Comparison of ENCODE assay signal across 14 cellular contexts in the genomic region with DNA sequence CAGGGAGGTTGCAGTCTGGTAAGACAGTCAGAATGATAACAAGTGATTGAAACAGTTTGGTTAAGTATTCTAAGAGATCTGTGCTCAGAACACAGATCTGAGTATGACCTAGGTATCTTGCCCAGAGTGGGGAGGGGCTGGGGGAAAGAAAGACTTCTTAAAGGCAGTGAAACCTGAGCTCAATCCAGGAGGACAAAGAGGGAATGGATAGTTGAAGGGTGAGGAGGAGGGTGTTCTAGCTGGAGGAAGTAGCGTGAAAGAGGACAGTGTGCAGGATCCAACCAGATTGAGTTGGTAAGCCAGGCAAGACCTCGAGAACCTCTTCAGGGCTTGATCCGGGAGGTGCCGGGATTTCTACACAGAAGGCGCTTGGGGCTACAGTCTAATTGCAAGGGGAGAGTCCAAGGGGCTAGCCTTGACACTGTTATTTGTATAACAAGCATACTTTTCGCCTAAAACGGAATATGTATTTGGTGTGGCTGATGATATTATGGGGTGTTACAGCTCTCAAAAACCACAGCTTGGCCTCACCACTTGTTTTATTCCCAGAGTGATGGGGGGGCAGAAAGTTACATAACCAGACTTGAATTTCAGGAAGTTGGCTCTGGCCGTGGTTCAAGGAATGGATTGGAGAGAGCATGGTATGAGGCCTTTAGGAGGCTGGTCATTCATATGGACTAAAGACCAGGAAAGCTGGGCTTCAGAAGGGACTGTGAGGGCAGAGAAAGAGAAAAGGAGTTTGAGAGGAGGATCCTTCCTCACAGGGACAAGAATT. TPM values are rescaled to one million over a fixed set of nuclear protein-coding genes. Genes with fewer than 3 reads are reported as not detected.
DNase-seq lines count a peak whose midpoint lies in the region; ATAC-seq and TF ChIP-seq lines count a peak whose summit lies in the region.
"Had no signal": no experiment of that assay in that cellular context is flagged by ENCODE, and none has a peak within 500 bp of the region (broad histone marks: within the 10 kb centered on the region; RNA-seq: fewer than 3 reads in every experiment).

No MANE protein-coding gene starts in this region.

- WGBS in hepatocyte (ENCODE audit: low lambda C conversion rate, missing lambda C conversion rate), result 91% methylated on average over 8 of the region's 8 CpGs

- H3K27me3 ChIP-seq in hepatocyte, result no peaks in the 10 kb centered on the region
- no peaks in the 10 kb centered on the region for H3K27me3 ChIP-seq in foreskin keratinocyte
- H3K27me3 ChIP-seq: tibial artery had no signal

- no peak for DNase-seq in activated CD4-positive, alpha-beta T cell treated with anti-CD3 and anti-CD28 coated beads, Interleukin-2, amount 10 ng/mL, durations not matched to agents 24 days and 14 days
- no peak for DNase-seq in activated CD4-positive, alpha-beta T cell treated with anti-CD3 and anti-CD28 coated beads for 4 hours
- no peak for DNase-seq in activated CD4-positive, alpha-beta memory T cell treated with anti-CD3 and anti-CD28 coated beads, Interleukin-2, amount 10 ng/mL, durations not matched to agents 7 days and 5 days
- DNase-seq in left ventricle myocardium superior (no peak), hepatocyte (ENCODE audit: low spot score) (no peak), foreskin keratinocyte (no peak)
- no peak for DNase-seq in stimulated activated naive B cell treated with anti-CD40 and anti-IgM and Interleukin-4, amounts not matched to agents 10 μg/mL and 1 μg/mL and 100 μg/mL, for 72 hours
- DNase-seq: islet precursor cell; stimulated activated CD4-positive, alpha-beta T cell treated with anti-CD3 and anti-CD28 coated beads, Interleukin-12 subunit alpha, Interleukin-12 subunit beta, amount 100 ng/mL, for 4 hours; WERI-Rb-1 had no signal

- H3K27me3 Mint-ChIP-seq in activated CD4-positive, alpha-beta T cell treated with anti-CD3 and anti-CD28 coated beads, Interleukin-2, amount 10 ng/mL, durations not matched to agents 24 days and 14 days, result no peaks in the 10 kb centered on the region
- H3K27me3 Mint-ChIP-seq in activated CD4-positive, alpha-beta memory T cell treated with anti-CD3 and anti-CD28 coated beads, Interleukin-2, amount 10 ng/mL, durations not matched to agents 7 days and 5 days, result no peaks in the 10 kb centered on the region
- no peaks in the 10 kb centered on the region for H3K27me3 Mint-ChIP-seq in stimulated activated naive B cell treated with anti-CD40 and anti-IgM and Interleukin-4, amounts not matched to agents 10 μg/mL and 1 μg/mL and 100 μg/mL, for 72 hours

- H3K4me1 ChIP-seq in hepatocyte (ENCODE audit: insufficient read depth), result peaks cover 5% of the 10 kb centered on the region
- no peaks in the 10 kb centered on the region for H3K4me1 ChIP-seq in foreskin keratinocyte

- peak overlapping the region; percentile 16 for H3K4me3 Mint-ChIP-seq in activated CD4-positive, alpha-beta T cell treated with anti-CD3 and anti-CD28 coated beads, Interleukin-2, amount 10 ng/mL, durations not matched to agents 24 days and 14 days
- no peak overlapping the region for H3K4me3 Mint-ChIP-seq in activated CD4-positive, alpha-beta memory T cell treated with anti-CD3 and anti-CD28 coated beads, Interleukin-2, amount 10 ng/mL, durations not matched to agents 7 days and 5 days
- H3K4me3 Mint-ChIP-seq in stimulated activated naive B cell treated with anti-CD40 and anti-IgM and Interleukin-4, amounts not matched to agents 10 μg/mL and 1 μg/mL and 100 μg/mL, for 72 hours, result peak overlapping the region in 1 of 2 donors; percentile 49

- no peaks in the 10 kb centered on the region for H3K36me3 ChIP-seq in hepatocyte (replicated peaks; ENCODE audit: insufficient read depth, low read depth)
- H3K36me3 ChIP-seq: tibial artery, WERI-Rb-1 had no signal

- no peaks in the 10 kb centered on the region for H3K9me3 ChIP-seq in hepatocyte (ENCODE audit: low read depth)
- H3K9me3 ChIP-seq: tibial artery had no signal

- H3K4me2 ChIP-seq in hepatocyte, result no peak overlapping the region

- no peaks in the 10 kb centered on the region for H3K9me3 Mint-ChIP-seq in activated CD4-positive, alpha-beta T cell treated with anti-CD3 and anti-CD28 coated beads, Interleukin-2, amount 10 ng/mL, durations not matched to agents 24 days and 14 days
- H3K9me3 Mint-ChIP-seq in activated CD4-positive, alpha-beta memory T cell treated with anti-CD3 and anti-CD28 coated beads, Interleukin-2, amount 10 ng/mL, durations not matched to agents 7 days and 5 days, result no peaks in the 10 kb centered on the region
- H3K9me3 Mint-ChIP-seq in stimulated activated naive B cell treated with anti-CD40 and anti-IgM and Interleukin-4, amounts not matched to agents 10 μg/mL and 1 μg/mL and 100 μg/mL, for 72 hours, result no peaks in the 10 kb centered on the region

- no peaks in the 10 kb centered on the region for H4K20me1 ChIP-seq in hepatocyte (ENCODE audit: insufficient read depth, poor library complexity, severe bottlenecking)

- no peaks in the 10 kb centered on the region for H3K79me2 ChIP-seq in hepatocyte

- ATAC-seq in left ventricle myocardium superior (peak; percentile 56), foreskin keratinocyte (no peak), GM21390 (IDR thresholded peaks at IDR 0.05; ENCODE audit: unreplicated experiment) (no peak)
- no peak for ATAC-seq in stimulated activated naive B cell treated with anti-CD40 and anti-IgM and Interleukin-4, amounts not matched to agents 10 μg/mL and 1 μg/mL and 100 μg/mL, for 72 hours (replicated peaks)

- no peak overlapping the region for H2AFZ ChIP-seq in hepatocyte

- H3K4me3 ChIP-seq in hepatocyte, result no peak overlapping the region
- H3K4me3 ChIP-seq: tibial artery had no signal

- CTCF ChIA-PET in activated CD4-positive, alpha-beta memory T cell treated with anti-CD3 and anti-CD28 coated beads, Interleukin-2, amount 10 ng/mL, durations not matched to agents 7 days and 5 days (lab: Charles Lee), result interaction anchor here (1.3 to 1.8 kb wide), 2 partner anchors 19 to 39 kb away, joined by 3 to 7 read pairs; no protein-coding TSS in a partner anchor

- no peak for TF ChIP-seq CTCF in hepatocyte (IDR thresholded peaks at IDR 0.05; ENCODE audit: poor library complexity)
- no peak for TF ChIP-seq CTCF in foreskin keratinocyte (conservative IDR thresholded peaks at IDR 0.05)

- H3K36me3 Mint-ChIP-seq in activated CD4-positive, alpha-beta T cell treated with anti-CD3 and anti-CD28 coated beads, Interleukin-2, amount 10 ng/mL, durations not matched to agents 24 days and 14 days (ENCODE audit: low read depth), result peaks cover 43% of the 10 kb centered on the region
- peaks cover 70% of the 10 kb centered on the region for H3K36me3 Mint-ChIP-seq in activated CD4-positive, alpha-beta memory T cell treated with anti-CD3 and anti-CD28 coated beads, Interleukin-2, amount 10 ng/mL, durations not matched to agents 7 days and 5 days (ENCODE audit: low read depth)
- peaks cover 19 to 47% of the 10 kb centered on the region in 2 donors for H3K36me3 Mint-ChIP-seq in stimulated activated naive B cell treated with anti-CD40 and anti-IgM and Interleukin-4, amounts not matched to agents 10 μg/mL and 1 μg/mL and 100 μg/mL, for 72 hours

- no peaks in the 10 kb centered on the region for H3K9me2 ChIP-seq in hepatocyte (replicated peaks; ENCODE audit: insufficient read depth)

- peaks cover 67% of the 10 kb centered on the region for H3K4me1 Mint-ChIP-seq in activated CD4-positive, alpha-beta T cell treated with anti-CD3 and anti-CD28 coated beads, Interleukin-2, amount 10 ng/mL, durations not matched to agents 24 days and 14 days
- H3K4me1 Mint-ChIP-seq in activated CD4-positive, alpha-beta memory T cell treated with anti-CD3 and anti-CD28 coated beads, Interleukin-2, amount 10 ng/mL, durations not matched to agents 7 days and 5 days, result peaks cover 65% of the 10 kb centered on the region
- peaks cover 65 to 85% of the 10 kb centered on the region in 2 donors for H3K4me1 Mint-ChIP-seq in stimulated activated naive B cell treated with anti-CD40 and anti-IgM and Interleukin-4, amounts not matched to agents 10 μg/mL and 1 μg/mL and 100 μg/mL, for 72 hours

- intact Hi-C loops in activated CD4-positive, alpha-beta T cell treated with anti-CD3 and anti-CD28 coated beads, Interleukin-2, amount 10 ng/mL, durations not matched to agents 24 days and 14 days (cut with micrococcal nuclease), result no loop called here
- intact Hi-C loops in left ventricle myocardium superior (cut with micrococcal nuclease), result no loop called here

- H3K27ac ChIP-seq in hepatocyte, result no peak overlapping the region
- H3K27ac ChIP-seq in foreskin keratinocyte, result no peak overlapping the region
- H3K27ac ChIP-seq: tibial artery, WERI-Rb-1 had no signal

- POLR2A ChIA-PET in activated CD4-positive, alpha-beta memory T cell treated with anti-CD3 and anti-CD28 coated beads, Interleukin-2, amount 10 ng/mL, durations not matched to agents 7 days and 5 days (lab: Charles Lee), result interaction anchor here (0.6 to 2.2 kb wide), 5 partner anchors 14 to 34 kb away, joined by 3 to 15 read pairs (median 6); no protein-coding TSS in a partner anchor

- peak overlapping the region; percentile 79 for H3K27ac Mint-ChIP-seq in activated CD4-positive, alpha-beta T cell treated with anti-CD3 and anti-CD28 coated beads, Interleukin-2, amount 10 ng/mL, durations not matched to agents 24 days and 14 days
- peak overlapping the region; percentile 53 for H3K27ac Mint-ChIP-seq in activated CD4-positive, alpha-beta memory T cell treated with anti-CD3 and anti-CD28 coated beads, Interleukin-2, amount 10 ng/mL, durations not matched to agents 7 days and 5 days
- peak overlapping the region; percentile 92 for H3K27ac Mint-ChIP-seq in stimulated activated naive B cell treated with anti-CD40 and anti-IgM and Interleukin-4, amounts not matched to agents 10 μg/mL and 1 μg/mL and 100 μg/mL, for 72 hours

RNA-seq across cellular contexts. Expression of gene RCSD1, which starts 19.1 kb away (rescaled TPM):
- total RNA-seq in activated CD4-positive, alpha-beta T cell treated with anti-CD3 and anti-CD28 coated beads, Interleukin-2, amount 10 ng/mL, durations not matched to agents 24 days and 14 days, result 74.7 and 81.0 TPM in 2 replicates
- total RNA-seq in activated CD4-positive, alpha-beta memory T cell treated with anti-CD3 and anti-CD28 coated beads, Interleukin-2, amount 10 ng/mL, durations not matched to agents 7 days and 5 days, result 100 to 1,000 TPM; 155 to 158 TPM
- 45.3 TPM for total RNA-seq in left ventricle myocardium superior
- total RNA-seq in hepatocyte, result 0.80 and 0.92 TPM in 2 replicates
- polyA plus RNA-seq in hepatocyte, result 0.77 TPM in 1 of 2 replicates, not detected in the other
- 0.04 TPM in 1 of 2 replicates, not detected in the other for total RNA-seq in foreskin keratinocyte
- polyA plus RNA-seq in foreskin keratinocyte, result 0.02 and 0.03 TPM in 2 replicates
- total RNA-seq: NCI-H460 had no signal
- polyA plus RNA-seq: AG04450 had no signal

Comparison
In these comparisons a context has a peak if more than half of its experiments do, and no peak if none do; other contexts are left out.
1. RNA of gene RCSD1, which starts 19.1 kb away (total RNA-seq): 155 to 158 TPM in activated CD4-positive, alpha-beta memory T cell treated with anti-CD3 and anti-CD28 coated beads, Interleukin-2, amount 10 ng/mL, durations not matched to agents 7 days and 5 days, 74.7 to 81.0 TPM in activated CD4-positive, alpha-beta T cell treated with anti-CD3 and anti-CD28 coated beads, Interleukin-2, amount 10 ng/mL, durations not matched to agents 24 days and 14 days and 45.3 TPM in left ventricle myocardium superior (single experiment); 0.80 to 0.92 TPM in hepatocyte and 0.04 TPM in foreskin keratinocyte; every median in the first group is over 10 times any median in the second.
2. Peak in every context shown above with its lines, with median percentiles within 50 percentile points of each other: H3K27ac Mint-ChIP-seq.